ENCODE assay signal across 12 cellular contexts in genomic region chr3:47225310-47225906, GRCh38. TPM values are rescaled to one million over a fixed set of nuclear protein-coding genes. Genes with fewer than 3 reads are reported as not detected.
DNase-seq lines count a peak whose midpoint lies in the region; ATAC-seq, FAIRE-seq and TF ChIP-seq lines count a peak whose summit lies in the region.
"Had no signal": no experiment of that assay in that cellular context is flagged by ENCODE, and none has a peak within 500 bp of the region (broad histone marks: within the 10 kb centered on the region; RNA-seq: fewer than 3 reads in every experiment).

No MANE protein-coding gene starts in this region.

- ATAC-seq in HG03175 (IDR thresholded peaks at IDR 0.05; ENCODE audit: unreplicated experiment), result peak; percentile 69
- peak; percentile 73 to 74 for ATAC-seq in stimulated activated naive B cell treated with anti-CD40 and anti-IgM and Interleukin-4, amounts not matched to agents 10 μg/mL and 1 μg/mL and 100 μg/mL, for 72 hours (replicated peaks)
- ATAC-seq: activated CD4-positive, alpha-beta T cell treated with anti-CD3 and anti-CD28 coated beads for 36 hours had no signal

- H3K4me1 ChIP-seq in astrocyte (ENCODE audit: insufficient read depth, low read length) (no peaks in the 10 kb centered on the region), osteoblast (ENCODE audit: insufficient read depth, low read length) (no peaks in the 10 kb centered on the region)
- H3K4me1 ChIP-seq: pancreas had no signal

- H3K36me3 ChIP-seq in astrocyte (ENCODE audit: insufficient read depth, low read length) (no peaks in the 10 kb centered on the region), osteoblast (ENCODE audit: insufficient read depth, low read length) (no peaks in the 10 kb centered on the region)
- H3K36me3 ChIP-seq: cardiac muscle cell, pancreas had no signal

- H3K9me3 Mint-ChIP-seq in astrocyte (ENCODE audit: unreplicated experiment), result peaks cover 3% of the 10 kb centered on the region
- H3K9me3 Mint-ChIP-seq in stimulated activated naive B cell treated with anti-CD40 and anti-IgM and Interleukin-4, amounts not matched to agents 10 μg/mL and 1 μg/mL and 100 μg/mL, for 72 hours, result no peaks in the 10 kb centered on the region

- H3K27ac ChIP-seq in astrocyte (ENCODE audit: low read depth, low read length) (no peak overlapping the region), osteoblast (ENCODE audit: low read depth, low read length) (no peak overlapping the region)
- H3K27ac ChIP-seq: 22Rv1, cardiac muscle cell, pancreas had no signal

- H3K27me3 Mint-ChIP-seq in astrocyte (ENCODE audit: low read depth, unreplicated experiment), result no peaks in the 10 kb centered on the region
- H3K27me3 Mint-ChIP-seq in stimulated activated naive B cell treated with anti-CD40 and anti-IgM and Interleukin-4, amounts not matched to agents 10 μg/mL and 1 μg/mL and 100 μg/mL, for 72 hours, result no peaks in the 10 kb centered on the region
- H3K27me3 Mint-ChIP-seq: activated CD4-positive, alpha-beta T cell treated with anti-CD3 and anti-CD28 coated beads for 36 hours had no signal

- H3K36me3 Mint-ChIP-seq in astrocyte (ENCODE audit: low read depth, unreplicated experiment), result peaks cover 16% of the 10 kb centered on the region
- H3K36me3 Mint-ChIP-seq in stimulated activated naive B cell treated with anti-CD40 and anti-IgM and Interleukin-4, amounts not matched to agents 10 μg/mL and 1 μg/mL and 100 μg/mL, for 72 hours, result no peaks in the 10 kb centered on the region

- peak overlapping the region; percentile 67 for H3K27ac Mint-ChIP-seq in astrocyte (ENCODE audit: unreplicated experiment)
- H3K27ac Mint-ChIP-seq in stimulated activated naive B cell treated with anti-CD40 and anti-IgM and Interleukin-4, amounts not matched to agents 10 μg/mL and 1 μg/mL and 100 μg/mL, for 72 hours, result no peak overlapping the region
- H3K27ac Mint-ChIP-seq: activated CD4-positive, alpha-beta T cell treated with anti-CD3 and anti-CD28 coated beads for 36 hours had no signal

- FAIRE-seq in astrocyte (lab: Jason Lieb, UNC), result no peak
- FAIRE-seq: pancreas had no signal

- no peak overlapping the region for H3K4me2 ChIP-seq in astrocyte (ENCODE audit: low read length)
- H3K4me2 ChIP-seq in osteoblast (ENCODE audit: insufficient read depth, low read length), result no peak overlapping the region

- no peaks in the 10 kb centered on the region for H3K79me2 ChIP-seq in astrocyte (ENCODE audit: insufficient read depth, low read length)
- H3K79me2 ChIP-seq in osteoblast (ENCODE audit: insufficient read depth, low read length), result no peaks in the 10 kb centered on the region

- H3K4me3 ChIP-seq in astrocyte (ENCODE audit: insufficient read depth, low read depth, low read length), result no peak overlapping the region
- no peak overlapping the region for H3K4me3 ChIP-seq in osteoblast (ENCODE audit: insufficient read depth, low read length)
- H3K4me3 ChIP-seq: cardiac muscle cell, pancreas had no signal

- DNase-seq in SIG-M5 treated with dmso at 0.1 percent for 504 hours (lab: John Stamatoyannopoulos, UW; ENCODE audit: unreplicated experiment) (peak; percentile 82), SIG-M5 (lab: John Stamatoyannopoulos, UW) (no peak), astrocyte (ENCODE audit: low read depth) (no peak), osteoblast (ENCODE audit: insufficient read length, low spot score, missing footprints) (no peak), NCI-H187 treated with DMSO at 0.1 percent for 48 hours (lab: John Stamatoyannopoulos, UW) (no peak), NAMALWA (ENCODE audit: low spot score) (no peak)
- DNase-seq in stimulated activated naive B cell treated with anti-CD40 and anti-IgM and Interleukin-4, amounts not matched to agents 10 μg/mL and 1 μg/mL and 100 μg/mL, for 72 hours, result peak; percentile 10
- DNase-seq: activated CD4-positive, alpha-beta T cell treated with anti-CD3 and anti-CD28 coated beads for 36 hours had no signal

- H3K9me3 ChIP-seq in astrocyte (ENCODE audit: insufficient read depth, low read depth, low read length) (no peaks in the 10 kb centered on the region), osteoblast (ENCODE audit: low read depth, low read length) (no peaks in the 10 kb centered on the region)
- H3K9me3 ChIP-seq: pancreas had no signal

- H3K4me1 Mint-ChIP-seq in astrocyte (ENCODE audit: low read depth, unreplicated experiment), result peaks cover 16% of the 10 kb centered on the region
- H3K4me1 Mint-ChIP-seq in stimulated activated naive B cell treated with anti-CD40 and anti-IgM and Interleukin-4, amounts not matched to agents 10 μg/mL and 1 μg/mL and 100 μg/mL, for 72 hours, result peaks cover 29 to 38% of the 10 kb centered on the region in 2 donors
- H3K4me1 Mint-ChIP-seq: activated CD4-positive, alpha-beta T cell treated with anti-CD3 and anti-CD28 coated beads for 36 hours had no signal

- TF ChIP-seq CTCF in astrocyte (IDR thresholded peaks at IDR 0.05; ENCODE audit: insufficient read depth, low read depth, low read length) (no peak), osteoblast (IDR thresholded peaks at IDR 0.05; ENCODE audit: extremely low read depth, low read depth, low read length) (no peak)

- H4K20me1 ChIP-seq in astrocyte (ENCODE audit: insufficient read depth, low read length), result no peaks in the 10 kb centered on the region
- no peaks in the 10 kb centered on the region for H4K20me1 ChIP-seq in osteoblast (ENCODE audit: insufficient read depth, low read length)

- H2AFZ ChIP-seq in astrocyte (ENCODE audit: low read depth, low read length) (no peak overlapping the region), osteoblast (ENCODE audit: low read length) (no peak overlapping the region)

- H3K4me3 Mint-ChIP-seq in astrocyte (ENCODE audit: unreplicated experiment), result no peak overlapping the region
- no peak overlapping the region for H3K4me3 Mint-ChIP-seq in stimulated activated naive B cell treated with anti-CD40 and anti-IgM and Interleukin-4, amounts not matched to agents 10 μg/mL and 1 μg/mL and 100 μg/mL, for 72 hours
- H3K4me3 Mint-ChIP-seq: activated CD4-positive, alpha-beta T cell treated with anti-CD3 and anti-CD28 coated beads for 36 hours had no signal

- H3K27me3 ChIP-seq in astrocyte (ENCODE audit: insufficient read depth, low read length), result no peaks in the 10 kb centered on the region
- H3K27me3 ChIP-seq in osteoblast (ENCODE audit: insufficient read depth, low read length), result no peaks in the 10 kb centered on the region
- H3K27me3 ChIP-seq: cardiac muscle cell, pancreas had no signal

- H3K9ac ChIP-seq in astrocyte (ENCODE audit: low read length), result no peak overlapping the region

RNA-seq across cellular contexts. Expression of gene KIF9, which starts 57.2 kb away (rescaled TPM):
- total RNA-seq in astrocyte (7.5 and 8.1 TPM in 2 replicates), osteoblast (3.5 and 5.1 TPM in 2 replicates)

RNA-seq across cellular contexts. Expression of gene KLHL18, which starts 57.3 kb away (rescaled TPM):
- 49.3 and 53.2 TPM in 2 replicates for total RNA-seq in astrocyte
- total RNA-seq in osteoblast, result 17.1 and 21.4 TPM in 2 replicates

Comparison
In these comparisons a context has a peak if more than half of its experiments do, and no peak if none do; other contexts are left out.
1. DNase-seq: peak in SIG-M5 treated with dmso at 0.1 percent for 504 hours (single experiment) and stimulated activated naive B cell treated with anti-CD40 and anti-IgM and Interleukin-4, amounts not matched to agents 10 μg/mL and 1 μg/mL and 100 μg/mL, for 72 hours (single experiment); none in SIG-M5 (single experiment), astrocyte (single experiment), osteoblast (single experiment), NCI-H187 treated with DMSO at 0.1 percent for 48 hours (single experiment) and NAMALWA (single experiment).